Comparison of ENCODE assay signal across 11 cellular contexts in genomic region chr7:3367271-3367670, GRCh38.
DNase-seq lines count a peak whose midpoint lies in the region; ATAC-seq and TF ChIP-seq lines count a peak whose summit lies in the region.
"Had no signal": no experiment of that assay in that cellular context is flagged by ENCODE, and none has a peak within 500 bp of the region (broad histone marks: within the 10 kb centered on the region; RNA-seq: fewer than 3 reads in every experiment).

No MANE protein-coding gene starts in this region.

- intact Hi-C loops in left lung (cut with DNase I) (no loop called here), upper lobe of right lung (cut with DNase I) (no loop called here)

- no peak for TF ChIP-seq CTCF in astrocyte of the spinal cord (IDR thresholded peaks at IDR 0.05; ENCODE audit: low read depth, low read length)
- TF ChIP-seq CTCF in left lung (IDR thresholded peaks at IDR 0.05): no peak
- no peak for TF ChIP-seq CTCF in upper lobe of right lung (IDR thresholded peaks at IDR 0.05)

- no peak overlapping the region for H3K27ac ChIP-seq in left lung
- no peak overlapping the region for H3K27ac ChIP-seq in upper lobe of right lung
- H3K27ac ChIP-seq: GM23248, HL-60 had no signal

- no peaks in the 10 kb centered on the region for H3K36me3 ChIP-seq in left lung
- no peaks in the 10 kb centered on the region for H3K36me3 ChIP-seq in upper lobe of right lung

- no peaks in the 10 kb centered on the region for H3K27me3 ChIP-seq in left lung
- H3K27me3 ChIP-seq in upper lobe of right lung: no peaks in the 10 kb centered on the region

- H3K4me3 ChIP-seq in astrocyte of the spinal cord (ENCODE audit: low read depth, low read length) (no peak overlapping the region), left lung (no peak overlapping the region), upper lobe of right lung (no peak overlapping the region)
- H3K4me3 ChIP-seq: GM23248 had no signal

- H3K9me3 ChIP-seq in left lung: no peaks in the 10 kb centered on the region
- H3K9me3 ChIP-seq in upper lobe of right lung: no peaks in the 10 kb centered on the region

- in situ Hi-C loops in astrocyte of the spinal cord (cut with HindIII; ENCODE audit: low sequenced_read_pairs): no loop called here

- ATAC-seq in left lung: peak; percentile 33
- ATAC-seq in upper lobe of right lung: no peak
- no peak for ATAC-seq in HG02763 (IDR thresholded peaks at IDR 0.05; ENCODE audit: unreplicated experiment)
- ATAC-seq: CD8-positive, alpha-beta T cell; HCT116 had no signal

- no peaks in the 10 kb centered on the region for H3K4me1 ChIP-seq in left lung
- no peaks in the 10 kb centered on the region for H3K4me1 ChIP-seq in upper lobe of right lung
- H3K4me1 ChIP-seq: Caco-2 had no signal

- DNase-seq in NCI-H2029 treated with DMSO at 0.1 percent for 48 hours (lab: John Stamatoyannopoulos, UW): peak; percentile 12
- peak; percentile 47 for DNase-seq in astrocyte of the spinal cord (ENCODE audit: low read depth, low spot score)
- no peak for DNase-seq in left lung
- DNase-seq in upper lobe of right lung: no peak
- DNase-seq in stimulated activated CD4-positive, alpha-beta T cell treated with anti-CD3 and anti-CD28 coated beads, Interleukin-4, amount 100 ng/mL, for 4 hours: no peak
- DNase-seq: Caco-2; CD8-positive, alpha-beta T cell; GM23248 had no signal

Comparison
In these comparisons a context has a peak if more than half of its experiments do, and no peak if none do; other contexts are left out.
1. DNase-seq: peak in NCI-H2029 treated with DMSO at 0.1 percent for 48 hours (single experiment) and astrocyte of the spinal cord (single experiment); none in left lung (0 of 2), upper lobe of right lung (single experiment) and stimulated activated CD4-positive, alpha-beta T cell treated with anti-CD3 and anti-CD28 coated beads, Interleukin-4, amount 100 ng/mL, for 4 hours (0 of 2).